In the genomic region with DNA sequence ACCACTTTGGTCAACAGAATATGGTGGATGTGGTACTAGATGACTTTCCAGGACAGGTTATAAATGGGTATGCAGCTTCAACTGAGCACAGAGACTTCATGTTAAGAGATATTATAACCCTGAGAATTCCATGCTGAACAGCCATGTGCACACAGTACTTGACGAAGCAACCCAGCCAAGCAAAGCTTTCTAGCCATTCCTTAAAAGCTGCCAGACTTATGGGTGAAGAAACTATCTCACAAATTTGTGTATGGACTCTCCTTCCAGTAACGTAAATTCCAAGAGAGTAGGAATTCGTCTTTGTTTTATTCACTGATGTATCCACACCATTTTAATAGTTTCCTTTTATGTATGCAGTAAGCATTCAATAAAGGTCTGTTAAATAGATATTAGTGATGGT, we compare ENCODE assay signal across 19 cellular contexts.
"Had no signal": no experiment of that assay in that cellular context is flagged by ENCODE, and none has a peak within 500 bp of the region (broad histone marks: within the 10 kb centered on the region; RNA-seq: fewer than 3 reads in every experiment).

No MANE protein-coding gene starts in this region.

- FAIRE-seq: bronchial epithelial cell had no signal

- H3K4me3 Mint-ChIP-seq: activated CD4-positive, alpha-beta T cell treated with anti-CD3 and anti-CD28 coated beads, Interleukin-2, amount 10 ng/mL, durations not matched to agents 7 days and 5 days; activated CD8-positive, alpha-beta T cell treated with anti-CD3 and anti-CD28 coated beads for 36 hours; activated T-helper 1 cell treated with anti-CD3 and anti-CD28 coated beads, Interleukin-12 subunit alpha, Interleukin-12 subunit beta, Interleukin-2, Interleukin-4 antibody, amounts not matched to agents 30 ng/mL and 10 ng/mL and 1 ng/mL, durations not matched to agents 14 hours and 24 hours and 36 hours; memory B cell; neural progenitor cell; T-helper 2 cell treated with Interferon-gamma antibody and Interleukin-4, amounts not matched to agents 5 μg/mL and 100 μg/mL, for 36 hours had no signal

- DNase-seq: activated CD4-positive, alpha-beta T cell treated with anti-CD3 and anti-CD28 coated beads, Interleukin-2, amount 10 ng/mL, durations not matched to agents 7 days and 5 days; activated CD4-positive, CD25-positive, alpha-beta regulatory T cell treated with anti-CD3 and anti-CD28 coated beads, Interleukin-2, amount 50 U/mL, for 72 hours; activated CD8-positive, alpha-beta T cell treated with anti-CD3 and anti-CD28 coated beads for 36 hours; amygdala; cortex of kidney; head of caudate nucleus; hypothalamus; posterior cingulate gyrus; stimulated activated CD4-positive, alpha-beta T cell treated with anti-CD3 and anti-CD28 coated beads, Interleukin-12 subunit alpha, Interleukin-12 subunit beta, amount 100 ng/mL, for 4 hours; stimulated activated CD4-positive, alpha-beta T cell treated with anti-CD3 and anti-CD28 coated beads, Interleukin-4, amount 100 ng/mL, for 4 hours; stimulated activated naive CD8-positive, alpha-beta T cell treated with anti-CD3 and anti-CD28 coated beads, Interleukin-15, Interleukin-2, amounts not matched to agents 100 U/mL and 50 U/mL, for 24 hours had no signal

- H3K27ac Mint-ChIP-seq: activated CD4-positive, alpha-beta T cell treated with anti-CD3 and anti-CD28 coated beads, Interleukin-2, amount 10 ng/mL, durations not matched to agents 7 days and 5 days; activated CD8-positive, alpha-beta T cell treated with anti-CD3 and anti-CD28 coated beads for 36 hours; activated T-helper 1 cell treated with anti-CD3 and anti-CD28 coated beads, Interleukin-12 subunit alpha, Interleukin-12 subunit beta, Interleukin-2, Interleukin-4 antibody, amounts not matched to agents 30 ng/mL and 10 ng/mL and 1 ng/mL, durations not matched to agents 14 hours and 24 hours and 36 hours; neural progenitor cell; T-helper 2 cell treated with Interferon-gamma antibody and Interleukin-4, amounts not matched to agents 5 μg/mL and 100 μg/mL, for 36 hours had no signal

- H3K27me3 Mint-ChIP-seq: activated CD4-positive, alpha-beta T cell treated with anti-CD3 and anti-CD28 coated beads, Interleukin-2, amount 10 ng/mL, durations not matched to agents 7 days and 5 days; activated CD8-positive, alpha-beta T cell treated with anti-CD3 and anti-CD28 coated beads for 36 hours; memory B cell had no signal

- H3K36me3 ChIP-seq: gastroesophageal sphincter, neural progenitor cell had no signal

- H3K9me3 Mint-ChIP-seq: activated CD4-positive, alpha-beta T cell treated with anti-CD3 and anti-CD28 coated beads, Interleukin-2, amount 10 ng/mL, durations not matched to agents 7 days and 5 days; activated CD8-positive, alpha-beta T cell treated with anti-CD3 and anti-CD28 coated beads for 36 hours; activated T-helper 1 cell treated with anti-CD3 and anti-CD28 coated beads, Interleukin-12 subunit alpha, Interleukin-12 subunit beta, Interleukin-2, Interleukin-4 antibody, amounts not matched to agents 30 ng/mL and 10 ng/mL and 1 ng/mL, durations not matched to agents 14 hours and 24 hours and 36 hours; neural progenitor cell; T-helper 2 cell treated with Interferon-gamma antibody and Interleukin-4, amounts not matched to agents 5 μg/mL and 100 μg/mL, for 36 hours had no signal

- ATAC-seq: activated CD8-positive, alpha-beta T cell treated with anti-CD3 and anti-CD28 coated beads for 36 hours; gastroesophageal sphincter; stimulated activated naive CD8-positive, alpha-beta T cell treated with anti-CD3 and anti-CD28 coated beads, Interleukin-15, Interleukin-2, amounts not matched to agents 100 U/mL and 50 U/mL, for 24 hours had no signal

- H3K4me3 ChIP-seq: gastroesophageal sphincter, neural progenitor cell had no signal

- H3K27ac ChIP-seq: epithelial cell of prostate, neural progenitor cell, VCaP had no signal

- H3K27me3 ChIP-seq: gastroesophageal sphincter, neural progenitor cell had no signal

- H3K9me3 ChIP-seq: gastroesophageal sphincter had no signal
